1 cellular context compared by ENCODE assay signal in genomic region chr5:135468541-135468940, GRCh38.
TF ChIP-seq lines count a peak whose summit lies in the region.

No MANE protein-coding gene starts in this region.

TF ChIP-seq in HepG2, 621 proteins besides CTCF, POLR2A, EP300 and RAD21:
- no peak for TF ChIP-seq ZNF850 (CRISPR knock-in tag; conservative IDR thresholded peaks at IDR 0.05)
- TF ChIP-seq MYNN (CRISPR knock-in tag; IDR thresholded peaks at IDR 0.05; ENCODE audit: low read depth) = no peak
- no peak for TF ChIP-seq ZNF605 (CRISPR knock-in tag; IDR thresholded peaks at IDR 0.05)
- no peak for TF ChIP-seq ZFP1 (CRISPR knock-in tag; IDR thresholded peaks at IDR 0.05)
- TF ChIP-seq ZNF883 (CRISPR knock-in tag; IDR thresholded peaks at IDR 0.05; ENCODE audit: not compliant biosample characterization) = no peak
- no peak for TF ChIP-seq KDM4B (CRISPR knock-in tag; IDR thresholded peaks at IDR 0.05)
- no peak for TF ChIP-seq ZNF431 (CRISPR knock-in tag; IDR thresholded peaks at IDR 0.05; ENCODE audit: borderline replicate concordance, low read depth)
- TF ChIP-seq ZNF547 (CRISPR knock-in tag; IDR thresholded peaks at IDR 0.05) = no peak
- no peak for TF ChIP-seq ZSCAN21 (CRISPR knock-in tag; IDR thresholded peaks at IDR 0.05; ENCODE audit: borderline replicate concordance)
- no peak for TF ChIP-seq ZNF776 (CRISPR knock-in tag; IDR thresholded peaks at IDR 0.05)
- no peak for TF ChIP-seq PRPF4 (IDR thresholded peaks at IDR 0.05; ENCODE audit: low read depth, low read length, poor library complexity, severe bottlenecking)
- TF ChIP-seq HIC2 (CRISPR knock-in tag; IDR thresholded peaks at IDR 0.05; ENCODE audit: low read depth) = no peak
- TF ChIP-seq ZNF672 (CRISPR knock-in tag; IDR thresholded peaks at IDR 0.05) = no peak
- TF ChIP-seq SNAI1 (CRISPR knock-in tag; IDR thresholded peaks at IDR 0.05; ENCODE audit: borderline replicate concordance) = no peak
- no peak for TF ChIP-seq KDM5A (IDR thresholded peaks at IDR 0.05; ENCODE audit: borderline replicate concordance, low read length)
